11 cellular contexts compared by ENCODE assay signal in genomic region chr3:11655188-11655928, GRCh38. TPM values are rescaled to one million over a fixed set of nuclear protein-coding genes. Genes with fewer than 3 reads are reported as not detected.
DNase-seq lines count a peak whose midpoint lies in the region; ATAC-seq, FAIRE-seq and TF ChIP-seq lines count a peak whose summit lies in the region.
"Had no signal": no experiment of that assay in that cellular context is flagged by ENCODE, and none has a peak within 500 bp of the region (broad histone marks: within the 10 kb centered on the region; RNA-seq: fewer than 3 reads in every experiment).

No MANE protein-coding gene starts in this region.

- peaks cover 3% of the 10 kb centered on the region; the same call in 1 of the 2 replicates for H3F3A ChIP-seq in PC-9 (ENCODE audit: insufficient read depth, low read depth)

- no peaks in the 10 kb centered on the region for H3K9me3 ChIP-seq in A549
- no peaks in the 10 kb centered on the region for H3K9me3 ChIP-seq in PC-9 (ENCODE audit: insufficient read depth, low read depth)

- H3K79me2 ChIP-seq in PC-9 (ENCODE audit: low read depth): peaks cover 48% of the 10 kb centered on the region

- CTCF ChIA-PET in A549 (lab: Yijun Ruan, JAX) (interaction anchor here (0.6 to 9.0 kb wide), 11 partner anchors 9 to 276 kb away, joined by 3 to 132 read pairs (median 3); partner anchors contain the start of gene VGLL4), PC-9 (lab: Charles Lee) (no interaction called here)

- H3K4me2 ChIP-seq in A549: no peak overlapping the region
- H3K4me2 ChIP-seq in PC-9: no peak overlapping the region

- no peaks in the 10 kb centered on the region for H3K9me2 ChIP-seq in PC-9 (ENCODE audit: insufficient read depth)

- no peaks in the 10 kb centered on the region for H3K36me3 ChIP-seq in PC-9 (ENCODE audit: low read depth)

- H2AFZ ChIP-seq in PC-9: no peak overlapping the region

- no peak for FAIRE-seq in A549 (lab: Jason Lieb, UNC)
- FAIRE-seq: small intestine had no signal

- H3K4me1 ChIP-seq in A549 (peaks cover 2% of the 10 kb centered on the region; the same call in 2 of the 3 replicates), PC-9 (replicated peaks; ENCODE audit: insufficient read depth) (no peaks in the 10 kb centered on the region)

- 73% methylated on average over 13 of the region's 13 CpGs for WGBS in A549 (ENCODE audit: missing lambda C conversion rate)

- no peak for TF ChIP-seq EP300 in A549 (IDR thresholded peaks at IDR 0.05)

- TF ChIP-seq POLR2A in A549 (IDR thresholded peaks at IDR 0.05; ENCODE audit: low read length): no peak

- H3K27me3 ChIP-seq in PC-9 (ENCODE audit: insufficient read depth, low read depth): no peaks in the 10 kb centered on the region

- H3K4me3 ChIP-seq in A549: no peak overlapping the region
- no peak overlapping the region for H3K4me3 ChIP-seq in PC-9
- no peak overlapping the region for H3K4me3 ChIP-seq in fibroblast of the aortic adventitia (ENCODE audit: low read depth, low read length)

- POLR2A ChIA-PET in A549 (lab: Yijun Ruan, JAX) (no interaction called here), PC-9 (lab: Charles Lee; ENCODE audit: unreplicated experiment) (interaction anchor here (0.6 kb wide), 1 partner anchor 69 kb away, joined by 3 read pairs; no protein-coding TSS in a partner anchor)

- peak in 1 of 2 experiments; percentile 71; a peak in 3 of 6 replicates for ATAC-seq in A549

- TF ChIP-seq CTCF in A549 (IDR thresholded peaks at IDR 0.05) (peak; percentile 24; the same call in 2 of the 3 replicates), PC-9 (conservative IDR thresholded peaks at IDR 0.05) (peak; percentile 48; the same call in 1 of the 2 replicates), fibroblast of the aortic adventitia (IDR thresholded peaks at IDR 0.05; ENCODE audit: insufficient read depth, low read length) (peak; percentile 34)

- DNase-seq in A549 (ENCODE audit: low read depth in 1 of 2, low spot score in 1 of 2) (peak; percentile 19 to 35), EH (ENCODE audit: low read depth) (peak; percentile 24), PC-9 (no peak), fibroblast of the aortic adventitia (ENCODE audit: low read depth) (no peak), cortex of kidney (lab: John Stamatoyannopoulos, UW) (no peak), dedifferentiated amniotic fluid mesenchymal stem cell (ENCODE audit: extremely low spot score) (no peak), GF-D8 (lab: John Stamatoyannopoulos, UW) (no peak), MV-4-11 (lab: John Stamatoyannopoulos, UW) (no peak)
- DNase-seq: small intestine, T-helper 2 cell had no signal

- BruUV-seq in PC-9 (replicated peaks; lab: Mats Ljungman, UMichigan): no TSS peak

- intact Hi-C loops in PC-9 (cut with micrococcal nuclease; ENCODE audit: unreplicated experiment): loop anchor here (1.0 kb wide), 1 partner anchor 149 kb away; no protein-coding TSS in a partner anchor

- H3K27ac ChIP-seq in A549 (no peak overlapping the region), PC-9 (no peak overlapping the region)
- H3K27ac ChIP-seq: epithelial cell of prostate had no signal

- TF ChIP-seq RAD21 in A549 (conservative IDR thresholded peaks at IDR 0.05 in 1 of 2, IDR thresholded peaks at IDR 0.05 in 1 of 2): peak; percentile 44 to 61; a peak in 4 of 5 replicates

- peaks cover 40% of the 10 kb centered on the region for H4K20me1 ChIP-seq in PC-9 (ENCODE audit: insufficient read depth)

TF ChIP-seq in A549, 52 proteins besides CTCF, POLR2A, EP300 and RAD21:
- TF ChIP-seq JUNB (IDR thresholded peaks at IDR 0.05): no peak
- 0 out of 3 replicates have a peak, but pooled peaks have one; percentile 28 for TF ChIP-seq SMC3 (IDR thresholded peaks at IDR 0.05)
- TF ChIP-seq ELK1 (IDR thresholded peaks at IDR 0.05; ENCODE audit: low read depth, low read length): no peak
- no peak for TF ChIP-seq MYC (IDR thresholded peaks at IDR 0.05; ENCODE audit: borderline replicate concordance, low read length)

RNA-seq across cellular contexts. Expression of gene VGLL4, which starts 11.6 kb away (rescaled TPM):
- 26.3 and 28.1 TPM in 2 replicates for polyA plus RNA-seq in A549 (2011; rRNA removed)
- polyA plus RNA-seq in A549 (2012; cell fraction: cytosol; rRNA removed): 29.7 and 37.9 TPM in 2 replicates
- 47.0 and 48.7 TPM in 2 replicates for polyA plus RNA-seq in A549 (2012; cell fraction: nucleus; rRNA removed)
- 22.0 to 24.7 TPM (median 24.2 TPM) in 3 replicates for polyA plus RNA-seq in A549 (2017; fragmentation: RNase III; extraction: RNeasy Plus Mini Kit Qiagen cat#74134 plus additional on column Dnase treatment)
- 20.6 and 22.9 TPM in 2 replicates for polyA minus RNA-seq in A549 (2011; rRNA and poly(A)+ RNA removed)
- total RNA-seq in PC-9 (2021): 39.1 and 42.2 TPM in 2 replicates
- total RNA-seq in fibroblast of the aortic adventitia (ENCODE audit: low replicate concordance): 94.2 and 131 TPM in 2 replicates

Comparison
In these comparisons a context has a peak if more than half of its experiments do, and no peak if none do; other contexts are left out.
1. DNase-seq: peak in A549 (2 of 2) and EH (single experiment); none in PC-9 (0 of 2), fibroblast of the aortic adventitia (single experiment), cortex of kidney (single experiment), dedifferentiated amniotic fluid mesenchymal stem cell (single experiment), GF-D8 (single experiment) and MV-4-11 (single experiment).
2. Peak in every context shown above with its lines, with median percentiles within 50 percentile points of each other: CTCF ChIP-seq.